In the genomic region with DNA sequence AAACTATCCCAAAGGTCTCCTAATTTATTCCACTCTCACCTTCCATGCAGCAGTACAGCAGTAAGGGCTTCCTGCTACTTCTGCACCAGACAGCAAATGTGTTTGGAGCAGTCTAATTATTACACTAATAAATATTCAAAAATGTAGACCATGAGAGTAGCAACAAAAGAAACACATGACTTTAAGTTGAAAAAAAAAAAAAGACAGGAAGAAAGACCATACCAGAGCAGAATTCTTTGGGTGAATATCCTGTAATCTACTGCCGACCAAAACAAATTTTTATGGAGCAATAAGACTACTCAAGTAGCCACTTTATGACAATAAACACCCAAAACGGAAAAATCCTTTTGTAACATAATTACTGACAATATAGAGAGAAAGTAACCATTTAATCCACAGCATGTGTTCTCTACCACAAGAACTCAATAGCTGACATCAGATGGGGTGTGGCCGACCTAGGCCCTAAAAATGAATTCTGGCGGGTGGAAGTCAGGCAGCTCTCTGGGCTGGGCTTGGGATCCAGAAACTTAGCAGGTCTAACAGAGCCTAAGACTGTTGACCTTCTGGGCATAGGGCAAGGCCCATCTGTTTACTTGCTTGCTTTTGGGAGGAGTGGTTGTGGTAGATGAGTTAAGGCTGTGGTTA, we compare ENCODE assay signal across 11 cellular contexts. TPM values are rescaled to one million over a fixed set of nuclear protein-coding genes. Genes with fewer than 3 reads are reported as not detected.
DNase-seq lines count a peak whose midpoint lies in the region; ATAC-seq lines count a peak whose summit lies in the region.
"Had no signal": no experiment of that assay in that cellular context is flagged by ENCODE, and none has a peak within 500 bp of the region (broad histone marks: within the 10 kb centered on the region; RNA-seq: fewer than 3 reads in every experiment).

No MANE protein-coding gene starts in this region.

- DNase-seq in EL = peak; percentile 44
- peak; percentile 53 for DNase-seq in NCI-H2227 treated with DMSO at 0.1 percent for 48 hours (lab: John Stamatoyannopoulos, UW)
- peak; percentile 46 for DNase-seq in amniotic epithelial cell (ENCODE audit: low read depth)
- no peak for DNase-seq in natural killer cell treated with Interleukin-12 subunit alpha and Interleukin-12 subunit beta and Interleukin-15 and Interleukin-18, amount 100 ng/mL, for 72 hours (ENCODE audit: low spot score)
- no peak for DNase-seq in DMS53 (lab: John Stamatoyannopoulos, UW)
- no peak for DNase-seq in G401 (ENCODE audit: low spot score)
- DNase-seq in NCI-H1092 (lab: John Stamatoyannopoulos, UW) = no peak
- DNase-seq: activated CD4-positive, CD25-positive, alpha-beta regulatory T cell treated with anti-CD3 and anti-CD28 coated beads, Interleukin-2, amount 50 U/mL, for 72 hours; NCI-H2029; upper lobe of left lung had no signal

- peak overlapping the region; percentile 89 to 96 for H3K27ac Mint-ChIP-seq in natural killer cell treated with Interleukin-12 subunit alpha and Interleukin-12 subunit beta and Interleukin-15 and Interleukin-18, amount 100 ng/mL, for 72 hours

- in situ Hi-C loops in G401 (cut with HindIII; ENCODE audit: low sequenced_read_pairs) = no loop called here

- no peak for ATAC-seq in natural killer cell treated with Interleukin-12 subunit alpha and Interleukin-12 subunit beta and Interleukin-15 and Interleukin-18, amount 100 ng/mL, for 72 hours
- no peak for ATAC-seq in GM21526 (IDR thresholded peaks at IDR 0.05; ENCODE audit: low FRiP score, unreplicated experiment)

- H3K27me3 Mint-ChIP-seq in natural killer cell treated with Interleukin-12 subunit alpha and Interleukin-12 subunit beta and Interleukin-15 and Interleukin-18, amount 100 ng/mL, for 72 hours = no peaks in the 10 kb centered on the region

- no peaks in the 10 kb centered on the region for H3K9me3 Mint-ChIP-seq in natural killer cell treated with Interleukin-12 subunit alpha and Interleukin-12 subunit beta and Interleukin-15 and Interleukin-18, amount 100 ng/mL, for 72 hours

- no peaks in the 10 kb centered on the region for H3K36me3 Mint-ChIP-seq in natural killer cell treated with Interleukin-12 subunit alpha and Interleukin-12 subunit beta and Interleukin-15 and Interleukin-18, amount 100 ng/mL, for 72 hours

- H3K4me3 Mint-ChIP-seq in natural killer cell treated with Interleukin-12 subunit alpha and Interleukin-12 subunit beta and Interleukin-15 and Interleukin-18, amount 100 ng/mL, for 72 hours = peak overlapping the region; percentile 83

- peaks cover 43 to 65% of the 10 kb centered on the region in 2 donors for H3K4me1 Mint-ChIP-seq in natural killer cell treated with Interleukin-12 subunit alpha and Interleukin-12 subunit beta and Interleukin-15 and Interleukin-18, amount 100 ng/mL, for 72 hours (ENCODE audit: low read depth in 2 of 2)

RNA-seq across cellular contexts. Expression of a gene that starts 4.6 kb away (rescaled TPM):
- 10 to 100 TPM; 11.5 to 16.0 TPM for total RNA-seq in natural killer cell treated with Interleukin-12 subunit alpha and Interleukin-12 subunit beta and Interleukin-15 and Interleukin-18, amount 100 ng/mL, for 72 hours
- not detected in 2 replicates for total RNA-seq in G401 (2014; rRNA removed; shearing (Covaris generic))

Comparison
In these comparisons a context has a peak if more than half of its experiments do, and no peak if none do; other contexts are left out.
1. DNase-seq: peak in EL (single experiment), NCI-H2227 treated with DMSO at 0.1 percent for 48 hours (single experiment) and amniotic epithelial cell (single experiment); none in natural killer cell treated with Interleukin-12 subunit alpha and Interleukin-12 subunit beta and Interleukin-15 and Interleukin-18, amount 100 ng/mL, for 72 hours (single experiment), DMS53 (single experiment), G401 (single experiment) and NCI-H1092 (single experiment).
2. RNA of a gene that starts 4.6 kb away (total RNA-seq): 11.5 to 16.0 TPM in natural killer cell treated with Interleukin-12 subunit alpha and Interleukin-12 subunit beta and Interleukin-15 and Interleukin-18, amount 100 ng/mL, for 72 hours; not detected in G401; every median in the first group is over 10 times any median in the second.